ENCODE assay signal across 1 cellular context in the genomic region with DNA sequence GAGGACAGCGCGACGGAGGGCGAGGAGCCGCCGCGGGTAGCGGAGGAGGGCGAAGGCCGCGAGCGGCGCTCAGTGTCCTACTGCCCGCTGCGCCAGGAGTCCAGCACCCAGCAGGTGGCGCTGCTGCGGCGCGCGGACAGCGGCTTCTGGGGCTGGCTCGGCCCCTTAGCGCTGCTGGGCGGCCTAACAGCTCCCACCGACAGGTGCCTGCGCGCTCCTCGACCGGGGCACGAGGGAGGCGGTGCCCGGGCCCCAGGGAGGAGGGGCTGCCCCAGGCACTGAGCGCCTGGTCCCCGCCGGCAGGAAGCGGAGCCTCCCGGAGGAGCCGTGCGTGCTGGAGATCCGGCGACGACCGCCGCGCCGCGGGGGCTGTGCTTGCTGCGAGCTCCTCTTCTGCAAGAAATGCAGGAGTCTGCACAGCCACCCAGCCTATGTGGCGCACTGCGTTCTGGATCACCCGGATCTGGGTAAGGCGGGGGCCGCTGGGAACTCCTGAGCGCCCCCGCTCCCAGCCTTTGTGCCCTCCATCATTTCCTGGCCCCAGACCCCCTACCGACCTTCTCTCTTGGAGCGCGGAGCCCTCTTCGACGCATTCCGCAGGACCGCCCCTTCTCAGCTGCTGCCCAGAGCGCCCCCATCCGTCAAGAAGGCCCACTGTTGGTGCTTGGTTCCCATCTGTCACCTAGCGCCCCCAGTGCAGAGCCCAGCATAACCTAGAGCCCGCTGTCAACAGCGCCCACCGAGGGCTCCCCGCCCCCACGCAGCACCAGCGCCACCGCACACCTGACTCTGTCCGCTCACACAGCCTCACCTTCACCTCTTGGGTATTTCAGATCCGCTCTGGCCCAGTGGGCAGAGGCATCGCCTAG.
A peak's percentile ranks its signal among the peaks of the same experiment; 100 is the strongest.
TF ChIP-seq lines count a peak whose summit lies in the region.

No MANE protein-coding gene starts in this region.

TF ChIP-seq in GM12878, 131 proteins besides CTCF, POLR2A, EP300 and RAD21 (continues in another document):
- TF ChIP-seq, protein P1, sequence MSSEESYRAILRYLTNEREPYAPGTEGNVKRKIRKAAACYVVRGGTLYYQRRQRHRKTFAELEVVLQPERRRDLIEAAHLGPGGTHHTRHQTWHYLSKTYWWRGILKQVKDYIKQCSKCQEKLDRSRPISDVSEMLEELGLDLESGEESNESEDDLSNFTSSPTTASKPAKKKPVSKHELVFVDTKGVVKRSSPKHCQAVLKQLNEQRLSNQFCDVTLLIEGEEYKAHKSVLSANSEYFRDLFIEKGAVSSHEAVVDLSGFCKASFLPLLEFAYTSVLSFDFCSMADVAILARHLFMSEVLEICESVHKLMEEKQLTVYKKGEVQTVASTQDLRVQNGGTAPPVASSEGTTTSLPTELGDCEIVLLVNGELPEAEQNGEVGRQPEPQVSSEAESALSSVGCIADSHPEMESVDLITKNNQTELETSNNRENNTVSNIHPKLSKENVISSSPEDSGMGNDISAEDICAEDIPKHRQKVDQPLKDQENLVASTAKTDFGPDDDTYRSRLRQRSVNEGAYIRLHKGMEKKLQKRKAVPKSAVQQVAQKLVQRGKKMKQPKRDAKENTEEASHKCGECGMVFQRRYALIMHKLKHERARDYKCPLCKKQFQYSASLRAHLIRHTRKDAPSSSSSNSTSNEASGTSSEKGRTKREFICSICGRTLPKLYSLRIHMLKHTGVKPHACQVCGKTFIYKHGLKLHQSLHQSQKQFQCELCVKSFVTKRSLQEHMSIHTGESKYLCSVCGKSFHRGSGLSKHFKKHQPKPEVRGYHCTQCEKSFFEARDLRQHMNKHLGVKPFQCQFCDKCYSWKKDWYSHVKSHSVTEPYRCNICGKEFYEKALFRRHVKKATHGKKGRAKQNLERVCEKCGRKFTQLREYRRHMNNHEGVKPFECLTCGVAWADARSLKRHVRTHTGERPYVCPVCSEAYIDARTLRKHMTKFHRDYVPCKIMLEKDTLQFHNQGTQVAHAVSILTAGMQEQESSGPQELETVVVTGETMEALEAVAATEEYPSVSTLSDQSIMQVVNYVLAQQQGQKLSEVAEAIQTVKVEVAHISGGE (CRISPR knock-in tag; IDR thresholded peaks at IDR 0.05) = no peak
- TF ChIP-seq, protein P2, sequence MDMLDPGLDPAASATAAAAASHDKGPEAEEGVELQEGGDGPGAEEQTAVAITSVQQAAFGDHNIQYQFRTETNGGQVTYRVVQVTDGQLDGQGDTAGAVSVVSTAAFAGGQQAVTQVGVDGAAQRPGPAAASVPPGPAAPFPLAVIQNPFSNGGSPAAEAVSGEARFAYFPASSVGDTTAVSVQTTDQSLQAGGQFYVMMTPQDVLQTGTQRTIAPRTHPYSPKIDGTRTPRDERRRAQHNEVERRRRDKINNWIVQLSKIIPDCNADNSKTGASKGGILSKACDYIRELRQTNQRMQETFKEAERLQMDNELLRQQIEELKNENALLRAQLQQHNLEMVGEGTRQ (IDR thresholded peaks at IDR 0.05; ENCODE audit: borderline replicate concordance, low read depth, low read length) = no peak
- TF ChIP-seq, protein P3, sequence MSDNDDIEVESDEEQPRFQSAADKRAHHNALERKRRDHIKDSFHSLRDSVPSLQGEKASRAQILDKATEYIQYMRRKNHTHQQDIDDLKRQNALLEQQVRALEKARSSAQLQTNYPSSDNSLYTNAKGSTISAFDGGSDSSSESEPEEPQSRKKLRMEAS (IDR thresholded peaks at IDR 0.05; ENCODE audit: low read depth, low read length) = peak; percentile 39
- TF ChIP-seq RB1 (IDR thresholded peaks at IDR 0.05; ENCODE audit: borderline replicate concordance) = peak; percentile 79; the same call in 1 of the 2 replicates
- no peak for TF ChIP-seq CBX5 (IDR thresholded peaks at IDR 0.05; ENCODE audit: low read depth)
- TF ChIP-seq, protein P4, sequence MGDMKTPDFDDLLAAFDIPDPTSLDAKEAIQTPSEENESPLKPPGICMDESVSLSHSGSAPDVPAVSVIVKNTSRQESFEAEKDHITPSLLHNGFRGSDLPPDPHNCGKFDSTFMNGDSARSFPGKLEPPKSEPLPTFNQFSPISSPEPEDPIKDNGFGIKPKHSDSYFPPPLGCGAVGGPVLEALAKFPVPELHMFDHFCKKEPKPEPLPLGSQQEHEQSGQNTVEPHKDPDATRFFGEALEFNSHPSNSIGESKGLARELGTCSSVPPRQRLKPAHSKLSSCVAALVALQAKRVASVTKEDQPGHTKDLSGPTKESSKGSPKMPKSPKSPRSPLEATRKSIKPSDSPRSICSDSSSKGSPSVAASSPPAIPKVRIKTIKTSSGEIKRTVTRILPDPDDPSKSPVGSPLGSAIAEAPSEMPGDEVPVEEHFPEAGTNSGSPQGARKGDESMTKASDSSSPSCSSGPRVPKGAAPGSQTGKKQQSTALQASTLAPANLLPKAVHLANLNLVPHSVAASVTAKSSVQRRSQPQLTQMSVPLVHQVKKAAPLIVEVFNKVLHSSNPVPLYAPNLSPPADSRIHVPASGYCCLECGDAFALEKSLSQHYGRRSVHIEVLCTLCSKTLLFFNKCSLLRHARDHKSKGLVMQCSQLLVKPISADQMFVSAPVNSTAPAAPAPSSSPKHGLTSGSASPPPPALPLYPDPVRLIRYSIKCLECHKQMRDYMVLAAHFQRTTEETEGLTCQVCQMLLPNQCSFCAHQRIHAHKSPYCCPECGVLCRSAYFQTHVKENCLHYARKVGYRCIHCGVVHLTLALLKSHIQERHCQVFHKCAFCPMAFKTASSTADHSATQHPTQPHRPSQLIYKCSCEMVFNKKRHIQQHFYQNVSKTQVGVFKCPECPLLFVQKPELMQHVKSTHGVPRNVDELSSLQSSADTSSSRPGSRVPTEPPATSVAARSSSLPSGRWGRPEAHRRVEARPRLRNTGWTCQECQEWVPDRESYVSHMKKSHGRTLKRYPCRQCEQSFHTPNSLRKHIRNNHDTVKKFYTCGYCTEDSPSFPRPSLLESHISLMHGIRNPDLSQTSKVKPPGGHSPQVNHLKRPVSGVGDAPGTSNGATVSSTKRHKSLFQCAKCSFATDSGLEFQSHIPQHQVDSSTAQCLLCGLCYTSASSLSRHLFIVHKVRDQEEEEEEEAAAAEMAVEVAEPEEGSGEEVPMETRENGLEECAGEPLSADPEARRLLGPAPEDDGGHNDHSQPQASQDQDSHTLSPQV (IDR thresholded peaks at IDR 0.05) = peak; percentile 75; the same call in 1 of the 2 replicates
- peak; percentile 93 for TF ChIP-seq LARP7 (IDR thresholded peaks at IDR 0.05)
- peak; percentile 78 for TF ChIP-seq DPF2 (IDR thresholded peaks at IDR 0.05)
- TF ChIP-seq NFXL1 (IDR thresholded peaks at IDR 0.05; ENCODE audit: borderline replicate concordance) = no peak
- no peak for TF ChIP-seq RUNX3 (IDR thresholded peaks at IDR 0.05; ENCODE audit: low read length)
- no peak for TF ChIP-seq HDAC2 (IDR thresholded peaks at IDR 0.05)
- no peak for TF ChIP-seq BCL11A (IDR thresholded peaks at IDR 0.05; ENCODE audit: low read depth, low read length)
- TF ChIP-seq, protein P5, sequence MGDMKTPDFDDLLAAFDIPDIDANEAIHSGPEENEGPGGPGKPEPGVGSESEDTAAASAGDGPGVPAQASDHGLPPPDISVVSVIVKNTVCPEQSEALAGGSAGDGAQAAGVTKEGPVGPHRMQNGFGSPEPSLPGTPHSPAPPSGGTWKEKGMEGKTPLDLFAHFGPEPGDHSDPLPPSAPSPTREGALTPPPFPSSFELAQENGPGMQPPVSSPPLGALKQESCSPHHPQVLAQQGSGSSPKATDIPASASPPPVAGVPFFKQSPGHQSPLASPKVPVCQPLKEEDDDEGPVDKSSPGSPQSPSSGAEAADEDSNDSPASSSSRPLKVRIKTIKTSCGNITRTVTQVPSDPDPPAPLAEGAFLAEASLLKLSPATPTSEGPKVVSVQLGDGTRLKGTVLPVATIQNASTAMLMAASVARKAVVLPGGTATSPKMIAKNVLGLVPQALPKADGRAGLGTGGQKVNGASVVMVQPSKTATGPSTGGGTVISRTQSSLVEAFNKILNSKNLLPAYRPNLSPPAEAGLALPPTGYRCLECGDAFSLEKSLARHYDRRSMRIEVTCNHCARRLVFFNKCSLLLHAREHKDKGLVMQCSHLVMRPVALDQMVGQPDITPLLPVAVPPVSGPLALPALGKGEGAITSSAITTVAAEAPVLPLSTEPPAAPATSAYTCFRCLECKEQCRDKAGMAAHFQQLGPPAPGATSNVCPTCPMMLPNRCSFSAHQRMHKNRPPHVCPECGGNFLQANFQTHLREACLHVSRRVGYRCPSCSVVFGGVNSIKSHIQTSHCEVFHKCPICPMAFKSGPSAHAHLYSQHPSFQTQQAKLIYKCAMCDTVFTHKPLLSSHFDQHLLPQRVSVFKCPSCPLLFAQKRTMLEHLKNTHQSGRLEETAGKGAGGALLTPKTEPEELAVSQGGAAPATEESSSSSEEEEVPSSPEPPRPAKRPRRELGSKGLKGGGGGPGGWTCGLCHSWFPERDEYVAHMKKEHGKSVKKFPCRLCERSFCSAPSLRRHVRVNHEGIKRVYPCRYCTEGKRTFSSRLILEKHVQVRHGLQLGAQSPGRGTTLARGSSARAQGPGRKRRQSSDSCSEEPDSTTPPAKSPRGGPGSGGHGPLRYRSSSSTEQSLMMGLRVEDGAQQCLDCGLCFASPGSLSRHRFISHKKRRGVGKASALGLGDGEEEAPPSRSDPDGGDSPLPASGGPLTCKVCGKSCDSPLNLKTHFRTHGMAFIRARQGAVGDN (IDR thresholded peaks at IDR 0.05) = peak; percentile 79
- TF ChIP-seq NR2F1 (conservative IDR thresholded peaks at IDR 0.05) = peak; percentile 58
- TF ChIP-seq MEF2B (IDR thresholded peaks at IDR 0.05; ENCODE audit: partially characterized antibody, poor library complexity, severe bottlenecking) = peak; percentile 38
- TF ChIP-seq, protein P6, sequence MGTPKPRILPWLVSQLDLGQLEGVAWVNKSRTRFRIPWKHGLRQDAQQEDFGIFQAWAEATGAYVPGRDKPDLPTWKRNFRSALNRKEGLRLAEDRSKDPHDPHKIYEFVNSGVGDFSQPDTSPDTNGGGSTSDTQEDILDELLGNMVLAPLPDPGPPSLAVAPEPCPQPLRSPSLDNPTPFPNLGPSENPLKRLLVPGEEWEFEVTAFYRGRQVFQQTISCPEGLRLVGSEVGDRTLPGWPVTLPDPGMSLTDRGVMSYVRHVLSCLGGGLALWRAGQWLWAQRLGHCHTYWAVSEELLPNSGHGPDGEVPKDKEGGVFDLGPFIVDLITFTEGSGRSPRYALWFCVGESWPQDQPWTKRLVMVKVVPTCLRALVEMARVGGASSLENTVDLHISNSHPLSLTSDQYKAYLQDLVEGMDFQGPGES (IDR thresholded peaks at IDR 0.05) = no peak
- TF ChIP-seq RBBP5 (conservative IDR thresholded peaks at IDR 0.05) = no peak
- TF ChIP-seq KLF5 (IDR thresholded peaks at IDR 0.05; ENCODE audit: partially characterized antibody) = no peak
- TF ChIP-seq BHLHE40 (IDR thresholded peaks at IDR 0.05; ENCODE audit: borderline replicate concordance in 1 of 2, low read depth in 2 of 2, low read length in 1 of 2) = peak; percentile 70 to 93; a peak in 3 of 4 replicates
- peak; percentile 72 for TF ChIP-seq SMC3 (IDR thresholded peaks at IDR 0.05; ENCODE audit: borderline replicate concordance, low read length)
- TF ChIP-seq YY1 (IDR thresholded peaks at IDR 0.05; ENCODE audit: low read depth, low read length) = peak; percentile 74
- 0 out of 2 replicates have a peak, but pooled peaks have one; percentile 41 for TF ChIP-seq ZNF217 (IDR thresholded peaks at IDR 0.05)
- no peak for TF ChIP-seq JUNB (IDR thresholded peaks at IDR 0.05)
- TF ChIP-seq HDGF (IDR thresholded peaks at IDR 0.05) = no peak
- no peak for TF ChIP-seq FOXM1 (IDR thresholded peaks at IDR 0.05; ENCODE audit: low read depth, low read length)
- TF ChIP-seq, protein P7, sequence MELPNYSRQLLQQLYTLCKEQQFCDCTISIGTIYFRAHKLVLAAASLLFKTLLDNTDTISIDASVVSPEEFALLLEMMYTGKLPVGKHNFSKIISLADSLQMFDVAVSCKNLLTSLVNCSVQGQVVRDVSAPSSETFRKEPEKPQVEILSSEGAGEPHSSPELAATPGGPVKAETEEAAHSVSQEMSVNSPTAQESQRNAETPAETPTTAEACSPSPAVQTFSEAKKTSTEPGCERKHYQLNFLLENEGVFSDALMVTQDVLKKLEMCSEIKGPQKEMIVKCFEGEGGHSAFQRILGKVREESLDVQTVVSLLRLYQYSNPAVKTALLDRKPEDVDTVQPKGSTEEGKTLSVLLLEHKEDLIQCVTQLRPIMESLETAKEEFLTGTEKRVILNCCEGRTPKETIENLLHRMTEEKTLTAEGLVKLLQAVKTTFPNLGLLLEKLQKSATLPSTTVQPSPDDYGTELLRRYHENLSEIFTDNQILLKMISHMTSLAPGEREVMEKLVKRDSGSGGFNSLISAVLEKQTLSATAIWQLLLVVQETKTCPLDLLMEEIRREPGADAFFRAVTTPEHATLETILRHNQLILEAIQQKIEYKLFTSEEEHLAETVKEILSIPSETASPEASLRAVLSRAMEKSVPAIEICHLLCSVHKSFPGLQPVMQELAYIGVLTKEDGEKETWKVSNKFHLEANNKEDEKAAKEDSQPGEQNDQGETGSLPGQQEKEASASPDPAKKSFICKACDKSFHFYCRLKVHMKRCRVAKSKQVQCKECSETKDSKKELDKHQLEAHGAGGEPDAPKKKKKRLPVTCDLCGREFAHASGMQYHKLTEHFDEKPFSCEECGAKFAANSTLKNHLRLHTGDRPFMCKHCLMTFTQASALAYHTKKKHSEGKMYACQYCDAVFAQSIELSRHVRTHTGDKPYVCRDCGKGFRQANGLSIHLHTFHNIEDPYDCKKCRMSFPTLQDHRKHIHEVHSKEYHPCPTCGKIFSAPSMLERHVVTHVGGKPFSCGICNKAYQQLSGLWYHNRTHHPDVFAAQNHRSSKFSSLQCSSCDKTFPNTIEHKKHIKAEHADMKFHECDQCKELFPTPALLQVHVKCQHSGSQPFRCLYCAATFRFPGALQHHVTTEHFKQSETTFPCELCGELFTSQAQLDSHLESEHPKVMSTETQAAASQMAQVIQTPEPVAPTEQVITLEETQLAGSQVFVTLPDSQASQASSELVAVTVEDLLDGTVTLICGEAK (IDR thresholded peaks at IDR 0.05; ENCODE audit: borderline replicate concordance) = no peak
- TF ChIP-seq, protein P8, sequence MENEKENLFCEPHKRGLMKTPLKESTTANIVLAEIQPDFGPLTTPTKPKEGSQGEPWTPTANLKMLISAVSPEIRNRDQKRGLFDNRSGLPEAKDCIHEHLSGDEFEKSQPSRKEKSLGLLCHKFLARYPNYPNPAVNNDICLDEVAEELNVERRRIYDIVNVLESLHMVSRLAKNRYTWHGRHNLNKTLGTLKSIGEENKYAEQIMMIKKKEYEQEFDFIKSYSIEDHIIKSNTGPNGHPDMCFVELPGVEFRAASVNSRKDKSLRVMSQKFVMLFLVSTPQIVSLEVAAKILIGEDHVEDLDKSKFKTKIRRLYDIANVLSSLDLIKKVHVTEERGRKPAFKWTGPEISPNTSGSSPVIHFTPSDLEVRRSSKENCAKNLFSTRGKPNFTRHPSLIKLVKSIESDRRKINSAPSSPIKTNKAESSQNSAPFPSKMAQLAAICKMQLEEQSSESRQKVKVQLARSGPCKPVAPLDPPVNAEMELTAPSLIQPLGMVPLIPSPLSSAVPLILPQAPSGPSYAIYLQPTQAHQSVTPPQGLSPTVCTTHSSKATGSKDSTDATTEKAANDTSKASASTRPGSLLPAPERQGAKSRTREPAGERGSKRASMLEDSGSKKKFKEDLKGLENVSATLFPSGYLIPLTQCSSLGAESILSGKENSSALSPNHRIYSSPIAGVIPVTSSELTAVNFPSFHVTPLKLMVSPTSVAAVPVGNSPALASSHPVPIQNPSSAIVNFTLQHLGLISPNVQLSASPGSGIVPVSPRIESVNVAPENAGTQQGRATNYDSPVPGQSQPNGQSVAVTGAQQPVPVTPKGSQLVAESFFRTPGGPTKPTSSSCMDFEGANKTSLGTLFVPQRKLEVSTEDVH (IDR thresholded peaks at IDR 0.05; ENCODE audit: low read depth, partially characterized antibody) = no peak
- TF ChIP-seq ZNF24 (IDR thresholded peaks at IDR 0.05) = no peak
- no peak for TF ChIP-seq SMAD1 (IDR thresholded peaks at IDR 0.05; ENCODE audit: low read depth, partially characterized antibody)
- no peak for TF ChIP-seq CHD4 (IDR thresholded peaks at IDR 0.05)
- no peak for TF ChIP-seq FOXK2 (IDR thresholded peaks at IDR 0.05)
- TF ChIP-seq TCF3 (IDR thresholded peaks at IDR 0.05; ENCODE audit: borderline replicate concordance, insufficient read depth, low read depth, low read length) = peak; percentile 62; the same call in 1 of the 2 replicates
- peak in 1 of 2 experiments; percentile 35; a peak in 1 of 4 replicates for TF ChIP-seq IKZF2 (IDR thresholded peaks at IDR 0.05)
- TF ChIP-seq MEF2A (IDR thresholded peaks at IDR 0.05; ENCODE audit: insufficient read depth, low read depth, low read length) = no peak
